8 cellular contexts compared by ENCODE assay signal in genomic region chr1:117001254-117001927, GRCh38. TPM values are rescaled to one million over a fixed set of nuclear protein-coding genes. Genes with fewer than 3 reads are reported as not detected.
DNase-seq lines count a peak whose midpoint lies in the region; ATAC-seq and TF ChIP-seq lines count a peak whose summit lies in the region.

TSS of gene CD101 (plus strand) at chr1:117001760. CDS start at chr1:117001818, 58 bp downstream.

- no peaks in the 10 kb centered on the region for H3K27me3 ChIP-seq in HL-60 (ENCODE audit: insufficient read depth, poor library complexity, severe bottlenecking)
- H3K27me3 ChIP-seq in lower lobe of right lung (ENCODE audit: low read depth) = no peaks in the 10 kb centered on the region
- no peaks in the 10 kb centered on the region for H3K27me3 ChIP-seq in GM23248 (replicated peaks; ENCODE audit: insufficient read depth)

- peaks cover 5% of the 10 kb centered on the region; the same call in 1 of the 2 replicates for H3K9me2 ChIP-seq in GM23248 (ENCODE audit: insufficient read depth)

- H3K4me2 ChIP-seq in GM23248 (ENCODE audit: unreplicated experiment) = no peak within 1 kb of the TSS

- H3K4me1 ChIP-seq in lower lobe of right lung = no peaks in the 10 kb centered on the region
- H3K4me1 ChIP-seq in GM23248 (ENCODE audit: insufficient read depth) = peaks cover 15% of the 10 kb centered on the region

- H3K9ac ChIP-seq in GM23248 = no peak within 1 kb of the TSS

- TF ChIP-seq CTCF in HL-60 (IDR thresholded peaks at IDR 0.05; ENCODE audit: insufficient read depth, low read length) = no peak
- TF ChIP-seq CTCF in lower lobe of right lung (IDR thresholded peaks at IDR 0.05) = no peak
- no peak for TF ChIP-seq CTCF in omental fat pad (IDR thresholded peaks at IDR 0.05)

- H3F3A ChIP-seq in GM23248 (ENCODE audit: insufficient read depth) = no peaks in the 10 kb centered on the region

- H2AFZ ChIP-seq in GM23248 = no peak within 1 kb of the TSS

- WGBS in GM23248 (ENCODE audit: low coverage in 1 of 2, low lambda C conversion rate in 2 of 2, missing lambda C conversion rate in 2 of 2), 2 experiments = 83 to 88% methylated on average over 3 of the region's 3 CpGs

- H3K9me3 ChIP-seq in lower lobe of right lung = no peaks in the 10 kb centered on the region
- no peaks in the 10 kb centered on the region for H3K9me3 ChIP-seq in GM23248 (ENCODE audit: low read depth)

- intact Hi-C loops in lower lobe of right lung (cut with DNase I) = no loop called here

- H3K36me3 ChIP-seq in lower lobe of right lung = no peaks in the 10 kb centered on the region
- no peaks in the 10 kb centered on the region for H3K36me3 ChIP-seq in GM23248 (ENCODE audit: low read depth)

- no peaks in the 10 kb centered on the region for H3K79me2 ChIP-seq in GM23248 (ENCODE audit: insufficient read depth)

- ATAC-seq in GM18498 (IDR thresholded peaks at IDR 0.05; ENCODE audit: unreplicated experiment) (peak; percentile 96), GM21528 (IDR thresholded peaks at IDR 0.05; ENCODE audit: low FRiP score, unreplicated experiment) (peak; percentile 94), lower lobe of right lung (peak; percentile 68 to 71), omental fat pad (ENCODE audit: low FRiP score) (no peak)

- no peak within 1 kb of the TSS for H3K4me3 ChIP-seq in HL-60 (replicated peaks; ENCODE audit: insufficient read depth, low read length)
- H3K4me3 ChIP-seq in lower lobe of right lung = peak within 1 kb of the TSS; percentile 22
- H3K4me3 ChIP-seq in GM23248 = no peak within 1 kb of the TSS

- in situ Hi-C loops in G401 (cut with HindIII; ENCODE audit: low sequenced_read_pairs) (no loop called here), GM23248 (cut with MboI) (no loop called here)

- H3K27ac ChIP-seq in HL-60 (replicated peaks) (peak within 1 kb of the TSS; percentile 75), lower lobe of right lung (peak within 1 kb of the TSS; percentile 32), GM23248 (no peak within 1 kb of the TSS)

- H4K20me1 ChIP-seq in GM23248 (ENCODE audit: insufficient read depth) = no peaks in the 10 kb centered on the region

- DNase-seq in HL-60 (ENCODE audit: low read depth in 1 of 2, low spot score in 1 of 2) = peak in 1 of 2 experiments; percentile 71
- DNase-seq in lower lobe of right lung = no peak
- no peak for DNase-seq in G401 (ENCODE audit: low spot score)
- no peak for DNase-seq in omental fat pad (ENCODE audit: low spot score)
- no peak for DNase-seq in GM23248
- DNase-seq in NCI-H2227 treated with DMSO at 0.1 percent for 48 hours (lab: John Stamatoyannopoulos, UW) = no peak

RNA-seq across cellular contexts. Expression of gene CD101, which starts in this region (rescaled TPM):
- 105 TPM for total RNA-seq in lower lobe of right lung
- total RNA-seq in G401 (2014; rRNA removed; shearing (Covaris generic)) = 0.55 and 1.2 TPM in 2 replicates
- 1 to 10 TPM in 3 of 4 donors, under 1 TPM in 1; 0.47 to 2.0 (median 1.8) TPM for total RNA-seq in omental fat pad
- total RNA-seq in GM23248 (2014; rRNA removed; shearing (Covaris generic)) = not detected in 2 replicates
- polyA plus RNA-seq in GM23248 (2016; fragmentation: Nextera tagmentation; extraction: Ambion mirVana) = not detected in 2 replicates

Comparison
In these comparisons a context has a peak if more than half of its experiments do, and no peak if none do; other contexts are left out.
1. RNA of gene CD101 (total RNA-seq): 105 TPM in lower lobe of right lung (single experiment); 0.47 to 2.0 TPM in omental fat pad, 0.55 to 1.2 TPM in G401 and not detected in GM23248; every median in the first group is over 10 times any median in the second.